In genomic region chr3:181752202-181752671, GRCh38 we compare ENCODE assay signal across 19 cellular contexts. TPM values are rescaled to one million over a fixed set of nuclear protein-coding genes. Genes with fewer than 3 reads are reported as not detected.
DNase-seq lines count a peak whose midpoint lies in the region; ATAC-seq and TF ChIP-seq lines count a peak whose summit lies in the region.
"Had no signal": no experiment of that assay in that cellular context is flagged by ENCODE, and none has a peak within 500 bp of the region (broad histone marks: within the 10 kb centered on the region; RNA-seq: fewer than 3 reads in every experiment).

No MANE protein-coding gene starts in this region.

- H3K4me1 Mint-ChIP-seq in stimulated activated memory B cell treated with anti-CD40 and anti-IgM and Interleukin-4, amounts not matched to agents 10 μg/mL and 1 μg/mL and 100 μg/mL, for 72 hours: no peaks in the 10 kb centered on the region

- peak overlapping the region in 58 of 59 donors; percentile 30 to 92 (median 76) for H3K27ac ChIP-seq in dorsolateral prefrontal cortex
- peak overlapping the region; percentile 64 for H3K27ac ChIP-seq in substantia nigra (ENCODE audit: low read depth, low read length, poor library complexity, severe bottlenecking)
- H3K27ac ChIP-seq: C4-2B, tibial artery had no signal

- peak in 2 of 56 donors; percentile 8 for TF ChIP-seq CTCF in dorsolateral prefrontal cortex (IDR thresholded peaks at IDR 0.05 in 54 of 56, conservative IDR thresholded peaks at IDR 0.05 in 2 of 56; ENCODE audit: low read depth in 1 of 56, partially characterized antibody in 56 of 56)

- peak overlapping the region in 12 of 59 donors; percentile 0 to 42 (median 14) for H3K4me3 ChIP-seq in dorsolateral prefrontal cortex
- H3K4me3 ChIP-seq: tibial artery had no signal

- H3K27me3 Mint-ChIP-seq in stimulated activated memory B cell treated with anti-CD40 and anti-IgM and Interleukin-4, amounts not matched to agents 10 μg/mL and 1 μg/mL and 100 μg/mL, for 72 hours: peaks cover 16% of the 10 kb centered on the region

- peaks cover 0 to 24% (median 0%) of the 10 kb centered on the region in 45 donors for H3K27me3 ChIP-seq in dorsolateral prefrontal cortex

- H3K9me3 Mint-ChIP-seq in stimulated activated memory B cell treated with anti-CD40 and anti-IgM and Interleukin-4, amounts not matched to agents 10 μg/mL and 1 μg/mL and 100 μg/mL, for 72 hours: no peaks in the 10 kb centered on the region
- H3K9me3 Mint-ChIP-seq: activated CD4-positive, alpha-beta memory T cell treated with anti-CD3 and anti-CD28 coated beads for 36 hours; activated T-cell treated with anti-CD3 and anti-CD28 coated beads, Interleukin-2, amount 50 U/mL, for 72 hours had no signal

- no peak overlapping the region for H3K27ac Mint-ChIP-seq in stimulated activated memory B cell treated with anti-CD40 and anti-IgM and Interleukin-4, amounts not matched to agents 10 μg/mL and 1 μg/mL and 100 μg/mL, for 72 hours
- H3K27ac Mint-ChIP-seq: activated CD4-positive, alpha-beta memory T cell treated with anti-CD3 and anti-CD28 coated beads for 36 hours; activated T-cell treated with anti-CD3 and anti-CD28 coated beads, Interleukin-2, amount 50 U/mL, for 72 hours had no signal

- H3K4me3 Mint-ChIP-seq in stimulated activated memory B cell treated with anti-CD40 and anti-IgM and Interleukin-4, amounts not matched to agents 10 μg/mL and 1 μg/mL and 100 μg/mL, for 72 hours: no peak overlapping the region
- H3K4me3 Mint-ChIP-seq: activated CD4-positive, alpha-beta memory T cell treated with anti-CD3 and anti-CD28 coated beads for 36 hours; activated T-cell treated with anti-CD3 and anti-CD28 coated beads, Interleukin-2, amount 50 U/mL, for 72 hours had no signal

- no peaks in the 10 kb centered on the region for H3K36me3 Mint-ChIP-seq in stimulated activated memory B cell treated with anti-CD40 and anti-IgM and Interleukin-4, amounts not matched to agents 10 μg/mL and 1 μg/mL and 100 μg/mL, for 72 hours
- H3K36me3 Mint-ChIP-seq: activated CD4-positive, alpha-beta memory T cell treated with anti-CD3 and anti-CD28 coated beads for 36 hours had no signal

- no peak for ATAC-seq in stimulated activated memory B cell treated with anti-CD40 and anti-IgM and Interleukin-4, amounts not matched to agents 10 μg/mL and 1 μg/mL and 100 μg/mL, for 72 hours
- ATAC-seq in HG02763 (IDR thresholded peaks at IDR 0.05; ENCODE audit: unreplicated experiment) (no peak), GM19463 (IDR thresholded peaks at IDR 0.05; ENCODE audit: unreplicated experiment) (no peak)
- ATAC-seq: activated T-cell treated with anti-CD3 and anti-CD28 coated beads, Interleukin-2, amount 50 U/mL, for 72 hours; left lobe of liver had no signal

- intact Hi-C loops in dorsolateral prefrontal cortex (cut with DNase I): loop anchor here in 1 of 2 donors (10.0 kb wide), 1 partner anchor 193 kb away; no protein-coding TSS in a partner anchor

- DNase-seq in NCI-H1105 treated with DMSO at 0.1 percent for 48 hours (lab: John Stamatoyannopoulos, UW) (peak; percentile 18), NCI-H1105 (lab: John Stamatoyannopoulos, UW) (no peak), NCI-H774 (lab: John Stamatoyannopoulos, UW) (peak; percentile 36), dorsolateral prefrontal cortex (peak in 7 of 10 donors; percentile 11 to 64 (median 51)), substantia nigra (lab: John Stamatoyannopoulos, UW) (peak in 39 of 49 donors; percentile 13 to 80 (median 43))
- DNase-seq: 8988T; activated CD4-positive, alpha-beta memory T cell treated with anti-CD3 and anti-CD28 coated beads for 36 hours; activated T-cell treated with anti-CD3 and anti-CD28 coated beads, Interleukin-2, amount 50 U/mL, for 72 hours; DMS79 treated with DMSO at 0.1 percent for 48 hours; NCI-H2029 treated with DMSO at 0.1 percent for 48 hours; stimulated activated CD4-positive, alpha-beta T cell treated with anti-CD3 and anti-CD28 coated beads, Interleukin-4, amount 100 ng/mL, for 1 hour; tibial artery had no signal

RNA-seq across cellular contexts. Expression of gene SOX2, which starts 40.5 kb away (rescaled TPM):
- 100 to 1,000 TPM in 10 of 120 experiments, 10 to 100 TPM in 110; 34.2 to 159 (median 72.8) TPM for total RNA-seq in dorsolateral prefrontal cortex
- total RNA-seq: activated CD4-positive, alpha-beta memory T cell treated with anti-CD3 and anti-CD28 coated beads for 36 hours; fibroblast of villous mesenchyme; omental fat pad had no signal
